ENCODE assay signal across 26 cellular contexts in genomic region chrX:43552703-43553102, GRCh38.
"Had no signal": no experiment of that assay in that cellular context is flagged by ENCODE, and none has a peak within 500 bp of the region (broad histone marks: within the 10 kb centered on the region; RNA-seq: fewer than 3 reads in every experiment).

No MANE protein-coding gene starts in this region.

- H3K36me3 Mint-ChIP-seq: natural killer cell, neural progenitor cell had no signal

- H3K4me2 ChIP-seq: neural progenitor cell had no signal

- ATAC-seq: gastroesophageal sphincter, natural killer cell, sciatic nerve had no signal

- H3K27me3 Mint-ChIP-seq: dendritic cell treated with granulocyte-macrophage colony-stimulating factor and Interleukin-4, amounts not matched to agents 40 ng/mL and 50 ng/mL, for 4 days; progenitor cell of endocrine pancreas had no signal

- H3K79me2 ChIP-seq: parathyroid adenoma had no signal

- H3K4me3 Mint-ChIP-seq: dendritic cell treated with granulocyte-macrophage colony-stimulating factor and Interleukin-4, amounts not matched to agents 40 ng/mL and 50 ng/mL, for 4 days; natural killer cell; neural progenitor cell had no signal

- H3K4me3 ChIP-seq: colonic mucosa, gastroesophageal sphincter, heart left ventricle, left ventricle myocardium inferior, lower lobe of right lung, neural progenitor cell, smooth muscle cell, stomach, thyroid gland, vagina had no signal

- H3K9me3 ChIP-seq: colonic mucosa, gastroesophageal sphincter, left ventricle myocardium inferior, lower lobe of right lung, stomach, thyroid gland, vagina had no signal

- H2AFZ ChIP-seq: neural progenitor cell, parathyroid adenoma had no signal

- H3K27ac ChIP-seq: epithelial cell of prostate, gastroesophageal sphincter, heart left ventricle, left ventricle myocardium inferior, lower lobe of right lung, neural progenitor cell, parathyroid adenoma, stomach, thyroid gland, vagina had no signal

- H3K4me1 ChIP-seq: colonic mucosa, gastroesophageal sphincter, parathyroid adenoma, vagina had no signal

- H3K27ac Mint-ChIP-seq: dendritic cell treated with granulocyte-macrophage colony-stimulating factor and Interleukin-4, amounts not matched to agents 40 ng/mL and 50 ng/mL, for 4 days; natural killer cell; neural progenitor cell; progenitor cell of endocrine pancreas had no signal

- H3K9ac ChIP-seq: neural progenitor cell, parathyroid adenoma had no signal

- H3K27me3 ChIP-seq: colonic mucosa, gastroesophageal sphincter, neural progenitor cell, thyroid gland had no signal

- H3K36me3 ChIP-seq: colonic mucosa, gastroesophageal sphincter, heart left ventricle, left ventricle myocardium inferior, lower lobe of right lung, neural progenitor cell, stomach, thyroid gland, vagina had no signal

- DNase-seq: effector CD8-positive, alpha-beta T cell; endodermal cell; foreskin fibroblast; hippocampal formation; left cardiac atrium; left ventricle myocardium inferior; lower lobe of right lung; natural killer cell; stimulated activated CD4-positive, alpha-beta T cell treated with anti-CD3 and anti-CD28 coated beads, Interleukin-12 subunit alpha, Interleukin-12 subunit beta, amount 100 ng/mL, for 4 hours; stimulated activated CD4-positive, alpha-beta T cell treated with anti-CD3 and anti-CD28 coated beads, Interleukin-1b, Interleukin-23, amount 100 ng/mL, for 48 hours; stimulated activated CD4-positive, alpha-beta T cell treated with anti-CD3 and anti-CD28 coated beads, Interleukin-4, amount 100 ng/mL, for 1 hour; stimulated activated CD8-positive, alpha-beta memory T cell treated with anti-CD3 and anti-CD28 coated beads, Interleukin-4, amount 100 ng/mL, for 48 hours; stimulated activated naive CD4-positive, alpha-beta T cell; stomach; thyroid gland had no signal
